Comparison of ENCODE assay signal across 8 cellular contexts in genomic region chr1:20787775-20788488, GRCh38. TPM values are rescaled to one million over a fixed set of nuclear protein-coding genes. Genes with fewer than 3 reads are reported as not detected.
DNase-seq lines count a peak whose midpoint lies in the region; ATAC-seq, FAIRE-seq and TF ChIP-seq lines count a peak whose summit lies in the region.

No MANE protein-coding gene starts in this region.

- H3K4me3 ChIP-seq in GM08714 (ENCODE audit: low read length) = peak overlapping the region; percentile 97
- H3K4me3 ChIP-seq in K562 = peak overlapping the region; percentile 99
- peak overlapping the region; percentile 77 for H3K4me3 ChIP-seq in thoracic aorta

- POLR2A ChIA-PET in K562 (lab: Yijun Ruan, JAX) = interaction anchor here (0.6 to 9.7 kb wide), 16 partner anchors 9 to 200 kb away, joined by 3 to 79 read pairs (median 4); no protein-coding TSS in a partner anchor

- CTCF ChIA-PET in K562 (lab: Yijun Ruan, JAX; ENCODE audit: low intra/inter-chr PET ratio) = no interaction called here

- H3K9me1 ChIP-seq in K562 (ENCODE audit: control insufficient read depth, insufficient read depth, low read length) = no peaks in the 10 kb centered on the region

- no peaks in the 10 kb centered on the region for H3K9me3 ChIP-seq in K562 (replicated peaks; ENCODE audit: control insufficient read depth, insufficient read depth, low read depth, low read length)
- no peaks in the 10 kb centered on the region for H3K9me3 ChIP-seq in thoracic aorta

- 11% methylated on average over 16 of the region's 16 CpGs for WGBS in K562 (ENCODE audit: insufficient coverage, low coverage, missing lambda C conversion rate)

- H3K27me3 ChIP-seq in K562 (ENCODE audit: control insufficient read depth in 2 of 2, insufficient read depth in 2 of 2, low read length in 2 of 2) = no peaks in the 10 kb centered on the region
- no peaks in the 10 kb centered on the region for H3K27me3 ChIP-seq in layer of hippocampus (ENCODE audit: control insufficient read depth, insufficient read depth, low read length)
- H3K27me3 ChIP-seq in thoracic aorta (replicated peaks; ENCODE audit: insufficient read depth) = no peaks in the 10 kb centered on the region

- no peak for TF ChIP-seq POLR2A in K562 (conservative IDR thresholded peaks at IDR 0.05)

- peak; percentile 34 for DNase-seq in NCI-H748 (lab: John Stamatoyannopoulos, UW; ENCODE audit: unreplicated experiment)
- DNase-seq in K562 (ENCODE audit: extremely low read depth in 1 of 4, low spot score in 3 of 4) = peak; percentile 30 to 66 (median 51)
- no peak for DNase-seq in thoracic aorta (ENCODE audit: low spot score)
- no peak for DNase-seq in RCC 7860 (ENCODE audit: low spot score)
- DNase-seq in amniotic stem cell (lab: John Stamatoyannopoulos, UW) = no peak

- peak; percentile 42 for FAIRE-seq in K562 (lab: Jason Lieb, UNC)
- FAIRE-seq in RCC 7860 (lab: Jason Lieb, UNC) = no peak

- peak overlapping the region; percentile 88 for H3K4me2 ChIP-seq in K562 (ENCODE audit: insufficient read depth, low read length)

- TF ChIP-seq EP300 in K562 (IDR thresholded peaks at IDR 0.05; ENCODE audit: low read length) = no peak

- no TSS peak for BruUV-seq in K562 (replicated peaks; lab: Mats Ljungman, UMichigan)

- ATAC-seq in K562 (no peak), thoracic aorta (ENCODE audit: insufficient number of reproducible peaks, low FRiP score, low read depth) (peak; percentile 30)

- peaks cover 48% of the 10 kb centered on the region for H3K79me2 ChIP-seq in K562 (ENCODE audit: control insufficient read depth, insufficient read depth, low read length)

- H3K27ac ChIP-seq in 22Rv1 = peak overlapping the region; percentile 94
- H3K27ac ChIP-seq in K562 (ENCODE audit: extremely low read depth, low read depth, low read length) = peak overlapping the region; percentile 99
- peak overlapping the region; percentile 83 for H3K27ac ChIP-seq in layer of hippocampus (ENCODE audit: low read depth, low read length)
- H3K27ac ChIP-seq in thoracic aorta = peak overlapping the region; percentile 81 to 97

- H2AFZ ChIP-seq in K562 (ENCODE audit: low read depth, low read length) = peak overlapping the region; percentile 99

- peak overlapping the region; percentile 98 to 99 for H3K9ac ChIP-seq in K562 (ENCODE audit: insufficient read depth in 1 of 2, low read depth in 2 of 2, low read length in 2 of 2)

- no peak for TF ChIP-seq CTCF in 22Rv1 (IDR thresholded peaks at IDR 0.05)
- TF ChIP-seq CTCF in K562 (IDR thresholded peaks at IDR 0.05 in 2 of 3, conservative IDR thresholded peaks at IDR 0.05 in 1 of 3; ENCODE audit: insufficient read depth in 2 of 3, low read depth in 1 of 3, low read length in 3 of 3) = no peak
- no peak for TF ChIP-seq CTCF in thoracic aorta (IDR thresholded peaks at IDR 0.05)

- in situ Hi-C loops in K562 (cut with MboI) = no loop called here

- no peak for TF ChIP-seq RAD21 in K562 (CRISPR knock-in tag; conservative IDR thresholded peaks at IDR 0.05 in 1 of 2, IDR thresholded peaks at IDR 0.05 in 1 of 2)

- H3K36me3 ChIP-seq in K562 (ENCODE audit: control insufficient read depth, insufficient read depth, low read length) (peaks cover 27% of the 10 kb centered on the region; the same call in 2 of the 3 replicates), thoracic aorta (no peaks in the 10 kb centered on the region)

- peaks cover 19% of the 10 kb centered on the region for H4K20me1 ChIP-seq in K562 (replicated peaks; ENCODE audit: control insufficient read depth, insufficient read depth, low read length)

- H3K4me1 ChIP-seq in K562 (replicated peaks in 1 of 2; ENCODE audit: control insufficient read depth in 2 of 2, insufficient read depth in 2 of 2, low read length in 2 of 2) (peaks cover 18 to 26% of the 10 kb centered on the region in 2 experiments), thoracic aorta (ENCODE audit: control insufficient read depth in 1 of 2, low read depth in 2 of 2) (peaks cover 8 to 33% of the 10 kb centered on the region in 2 donors)

- intact Hi-C loops in K562 (cut with micrococcal nuclease) = loop anchor here (5.0 kb wide), 1 partner anchor 389 kb away; the partner anchor contains the start of gene EIF4G3

TF ChIP-seq in K562, 482 proteins besides CTCF, POLR2A, EP300 and RAD21 (continues in another document):
- TF ChIP-seq ETV5 (CRISPR knock-in tag; IDR thresholded peaks at IDR 0.05; ENCODE audit: low read depth) (peak; percentile 42; the same call in 1 of the 2 replicates), ZBTB17 (CRISPR knock-in tag; IDR thresholded peaks at IDR 0.05) (no peak), RBM25 (IDR thresholded peaks at IDR 0.05; ENCODE audit: low read depth, low read length, severe bottlenecking) (no peak), POU5F1 (IDR thresholded peaks at IDR 0.05; ENCODE audit: borderline replicate concordance, low read depth, low read length, partially characterized antibody) (no peak), HNRNPH1 (optimal IDR thresholded peaks at IDR 0.05; ENCODE audit: low read depth, low read length) (no peak), ZNF511 (CRISPR knock-in tag; IDR thresholded peaks at IDR 0.05) (0 out of 2 replicates have a peak, but pooled peaks have one; percentile 12), ZNF586 (CRISPR knock-in tag; conservative IDR thresholded peaks at IDR 0.05) (no peak), ZNF583 (CRISPR knock-in tag; IDR thresholded peaks at IDR 0.05) (no peak), FOXK2 (conservative IDR thresholded peaks at IDR 0.05 in 1 of 2, IDR thresholded peaks at IDR 0.05 in 1 of 2; ENCODE audit: low read depth in 2 of 2) (0 out of 4 replicates have a peak, but pooled peaks of 1 of the 2 experiments have one; percentile 6)
- TF ChIP-seq, protein P1, sequence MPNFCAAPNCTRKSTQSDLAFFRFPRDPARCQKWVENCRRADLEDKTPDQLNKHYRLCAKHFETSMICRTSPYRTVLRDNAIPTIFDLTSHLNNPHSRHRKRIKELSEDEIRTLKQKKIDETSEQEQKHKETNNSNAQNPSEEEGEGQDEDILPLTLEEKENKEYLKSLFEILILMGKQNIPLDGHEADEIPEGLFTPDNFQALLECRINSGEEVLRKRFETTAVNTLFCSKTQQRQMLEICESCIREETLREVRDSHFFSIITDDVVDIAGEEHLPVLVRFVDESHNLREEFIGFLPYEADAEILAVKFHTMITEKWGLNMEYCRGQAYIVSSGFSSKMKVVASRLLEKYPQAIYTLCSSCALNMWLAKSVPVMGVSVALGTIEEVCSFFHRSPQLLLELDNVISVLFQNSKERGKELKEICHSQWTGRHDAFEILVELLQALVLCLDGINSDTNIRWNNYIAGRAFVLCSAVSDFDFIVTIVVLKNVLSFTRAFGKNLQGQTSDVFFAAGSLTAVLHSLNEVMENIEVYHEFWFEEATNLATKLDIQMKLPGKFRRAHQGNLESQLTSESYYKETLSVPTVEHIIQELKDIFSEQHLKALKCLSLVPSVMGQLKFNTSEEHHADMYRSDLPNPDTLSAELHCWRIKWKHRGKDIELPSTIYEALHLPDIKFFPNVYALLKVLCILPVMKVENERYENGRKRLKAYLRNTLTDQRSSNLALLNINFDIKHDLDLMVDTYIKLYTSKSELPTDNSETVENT (CRISPR knock-in tag; IDR thresholded peaks at IDR 0.05) = no peak

RNA-seq across cellular contexts. Expression of gene HP1BP3, which starts 0.8 kb away (rescaled TPM):
- 380 and 955 TPM in 2 replicates for total RNA-seq in K562 (2011; cell fraction: chromatin; rRNA removed; ENCODE audit: low replicate concordance)
- total RNA-seq in K562 (2011; cell fraction: nucleolus; rRNA removed) = 300 and 376 TPM in 2 replicates
- 522 and 634 TPM in 2 replicates for total RNA-seq in K562 (2011; cell fraction: nucleoplasm; rRNA removed)
- total RNA-seq in K562 (2014; rRNA removed) (238 and 258 TPM in 2 replicates), K562 (2014; rRNA removed; fragmentation: Illumina TruSeq; extraction: Trizol) (240 and 266 TPM in 2 replicates), K562 (2015; rRNA removed; fragmentation: Illumina TruSeq; extraction: Trizol) (214 and 223 TPM in 2 replicates), K562 (2021) (200 and 209 TPM in 2 replicates), thoracic aorta (100 to 1,000 TPM; 186 to 189 TPM)
- polyA plus RNA-seq in K562 (2011; rRNA removed) (334 and 405 TPM in 2 replicates), K562 (2014; fragmentation: Illumina TruSeq; extraction: Trizol) (217 and 270 TPM in 2 replicates), K562 (2014; fragmentation: Nextera tagmentation; extraction: Ambion mirVana) (10 to 100 TPM; 57.3 to 87.1 TPM), K562 (2014; rRNA removed) (481 and 513 TPM in 2 replicates)
- 93.8 and 160 TPM in 2 replicates for polyA plus RNA-seq in K562 (2011; cell fraction: cytosol; rRNA removed)
- 573 and 692 TPM in 2 replicates for polyA plus RNA-seq in K562 (2011; cell fraction: nucleus; rRNA removed)
- polyA plus RNA-seq in K562 (2012) = 167 and 255 TPM in 2 replicates
- polyA minus RNA-seq in K562 (2011; rRNA and poly(A)+ RNA removed) = 178 and 222 TPM in 2 replicates
- 78.7 and 89.8 TPM in 2 replicates for polyA minus RNA-seq in K562 (2011; cell fraction: cytosol; rRNA and poly(A)+ RNA removed)
- 234 and 349 TPM in 2 replicates for polyA minus RNA-seq in K562 (2011; cell fraction: nucleus; rRNA and poly(A)+ RNA removed)

RNA-seq across cellular contexts. Expression of gene SH2D5, which starts 55.4 kb away (rescaled TPM):
- total RNA-seq in K562 (2011; cell fraction: chromatin; rRNA removed; ENCODE audit: low replicate concordance) = 0.25 TPM in 1 of 2 replicates, not detected in the other
- total RNA-seq in K562 (2011; cell fraction: nucleolus; rRNA removed) = 0.17 and 0.26 TPM in 2 replicates
- total RNA-seq in K562 (2011; cell fraction: nucleoplasm; rRNA removed) = 0.22 TPM in 1 of 2 replicates, not detected in the other
- total RNA-seq in K562 (2014; rRNA removed) = not detected in 2 replicates
- not detected in 2 replicates for total RNA-seq in K562 (2014; rRNA removed; fragmentation: Illumina TruSeq; extraction: Trizol)
- 0.04 TPM in 1 of 2 replicates, not detected in the other for total RNA-seq in K562 (2015; rRNA removed; fragmentation: Illumina TruSeq; extraction: Trizol)
- 0.11 TPM in 1 of 2 replicates, not detected in the other for total RNA-seq in K562 (2021)
- 0.03 and 0.06 TPM in 2 replicates for polyA plus RNA-seq in K562 (2011; rRNA removed)
- polyA plus RNA-seq in K562 (2011; cell fraction: cytosol; rRNA removed) = 0.03 TPM in 1 of 2 replicates, not detected in the other
- 0.13 and 0.15 TPM in 2 replicates for polyA plus RNA-seq in K562 (2011; cell fraction: nucleus; rRNA removed)
- not detected in 2 replicates for polyA plus RNA-seq in K562 (2012)
- 0.10 TPM in 1 of 2 replicates, not detected in the other for polyA plus RNA-seq in K562 (2014; fragmentation: Illumina TruSeq; extraction: Trizol)
- polyA plus RNA-seq in K562 (2014; fragmentation: Nextera tagmentation; extraction: Ambion mirVana) = not detected
- not detected in 2 replicates for polyA plus RNA-seq in K562 (2014; rRNA removed)
- polyA minus RNA-seq in K562 (2011; rRNA and poly(A)+ RNA removed) = not detected in 2 replicates
- not detected in 2 replicates for polyA minus RNA-seq in K562 (2011; cell fraction: cytosol; rRNA and poly(A)+ RNA removed)
- polyA minus RNA-seq in K562 (2011; cell fraction: nucleus; rRNA and poly(A)+ RNA removed) = 0.13 TPM in 1 of 2 replicates, not detected in the other
- under 1 TPM in 1 of 2 donors, not detected in 1; 0.41 TPM for total RNA-seq in thoracic aorta

Comparison
In these comparisons a context has a peak if more than half of its experiments do, and no peak if none do; other contexts are left out.
1. DNase-seq: peak in NCI-H748 (single experiment) and K562 (4 of 4); none in thoracic aorta (single experiment), RCC 7860 (single experiment) and amniotic stem cell (single experiment).
2. Peak in every context shown above with its lines, with median percentiles within 50 percentile points of each other: H3K27ac ChIP-seq and H3K4me3 ChIP-seq.